23 cellular contexts compared by ENCODE assay signal in the genomic region with DNA sequence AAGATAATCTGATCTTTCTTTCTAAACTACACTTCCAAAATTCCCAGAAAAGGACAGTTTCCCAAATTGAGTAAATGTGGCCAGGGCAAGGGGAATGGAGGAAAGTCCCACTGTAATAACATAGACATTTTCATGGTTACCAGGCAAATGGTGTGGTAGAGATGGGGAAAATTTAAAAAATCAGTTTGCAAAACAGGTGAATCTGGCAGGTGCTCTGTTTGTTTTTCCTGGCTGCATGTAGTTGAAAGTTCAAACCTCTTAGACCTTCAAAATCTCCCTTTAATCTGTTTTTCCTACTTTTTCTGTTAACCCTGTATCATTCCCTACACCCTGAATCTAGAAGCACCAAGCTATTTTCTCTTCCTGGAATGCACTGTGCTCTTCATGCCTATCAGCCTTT.
"Had no signal": no experiment of that assay in that cellular context is flagged by ENCODE, and none has a peak within 500 bp of the region (broad histone marks: within the 10 kb centered on the region; RNA-seq: fewer than 3 reads in every experiment).

No MANE protein-coding gene starts in this region.

- H3K27me3 ChIP-seq: adrenal gland, body of pancreas, breast epithelium had no signal

- H3K4me3 ChIP-seq: adrenal gland, body of pancreas, breast epithelium had no signal

- H3K4me1 ChIP-seq: breast epithelium had no signal

- H3K36me3 ChIP-seq: adrenal gland, breast epithelium had no signal

- DNase-seq: activated CD4-positive, alpha-beta T cell treated with anti-CD3 and anti-CD28 coated beads, Interleukin-2, amount 50 U/mL, for 4 hours; activated CD8-positive, alpha-beta T cell treated with anti-CD3 and anti-CD28 coated beads for 36 hours; activated gamma-delta T cell treated with Interleukin-2 at 50 U/mL for 16 hours; activated naive CD4-positive, alpha-beta T cell treated with anti-CD3 and anti-CD28 coated beads for 36 hours; activated T-cell treated with anti-CD3 and anti-CD28 coated beads, Interleukin-2, amount 50 U/mL, for 4 hours; adrenal gland; body of pancreas; Kasumi-1; KG1; MM.1S; MV-4-11; NCI-H1092; NCI-H1436 treated with DMSO at 0.1 percent for 48 hours; NCI-H1694 treated with DMSO at 0.1 percent for 48 hours; NCI-H2029; NCI-H345; NCI-H524 treated with DMSO at 0.1 percent for 48 hours; NK-92 treated with Interleukin-12 subunit alpha and Interleukin-12 subunit beta, amount 100 ng/mL, for 24 hours; OCI-M1; Right ventricle myocardium superior; T1000 had no signal

- H3K9me3 ChIP-seq: adrenal gland, body of pancreas, breast epithelium had no signal

- H3K27ac ChIP-seq: adrenal gland, body of pancreas, breast epithelium had no signal

- ATAC-seq: activated CD8-positive, alpha-beta T cell treated with anti-CD3 and anti-CD28 coated beads for 36 hours; activated naive CD4-positive, alpha-beta T cell treated with anti-CD3 and anti-CD28 coated beads, Interleukin-2, amount 50 U/mL, for 72 hours; activated T-cell treated with anti-CD3 and anti-CD28 coated beads, Interleukin-2, amount 50 U/mL, for 4 hours; body of pancreas had no signal
